ENCODE assay signal across 15 cellular contexts in genomic region chr6:8017705-8018104, GRCh38.
A peak's percentile ranks its signal among the peaks of the same experiment; 100 is the strongest.
DNase-seq lines count a peak whose midpoint lies in the region; ATAC-seq and TF ChIP-seq lines count a peak whose summit lies in the region.
"Had no signal": no experiment of that assay in that cellular context is flagged by ENCODE, and none has a peak within 500 bp of the region (broad histone marks: within the 10 kb centered on the region; RNA-seq: fewer than 3 reads in every experiment).

No MANE protein-coding gene starts in this region.

- H3K27me3 ChIP-seq in DOHH2 (ENCODE audit: control insufficient read depth, low read length) = no peaks in the 10 kb centered on the region

- H3K9me3 ChIP-seq in DOHH2 (ENCODE audit: control insufficient read depth, insufficient read depth, low read length) = no peaks in the 10 kb centered on the region

- H3K36me3 ChIP-seq in DOHH2 (ENCODE audit: control insufficient read depth, low read length) = peaks cover 21% of the 10 kb centered on the region

- no peaks in the 10 kb centered on the region for H3K27me3 Mint-ChIP-seq in effector memory CD8-positive, alpha-beta T cell

- H3K36me3 Mint-ChIP-seq in effector memory CD8-positive, alpha-beta T cell (ENCODE audit: insufficient read depth) = peaks cover 19% of the 10 kb centered on the region

- DNase-seq in effector memory CD8-positive, alpha-beta T cell = no peak
- DNase-seq in glomerular visceral epithelial cell (ENCODE audit: extremely low spot score) (no peak), NCI-H1930 (lab: John Stamatoyannopoulos, UW) (no peak)
- DNase-seq: endodermal cell; glutamatergic neuron; IMR-90; left cardiac atrium; NCI-H748 treated with DMSO at 0.1 percent for 48 hours; SHP77 treated with DMSO at 0.1 percent for 48 hours; stimulated activated CD4-positive, alpha-beta T cell treated with anti-CD3 and anti-CD28 coated beads, Interleukin-4, amount 100 ng/mL, for 24 hours had no signal

- TF ChIP-seq CTCF in DOHH2 (IDR thresholded peaks at IDR 0.05; ENCODE audit: low read depth, low read length, poor library complexity, severe bottlenecking) = no peak

- H3K79me2 ChIP-seq in DOHH2 (ENCODE audit: control insufficient read depth, low read length) = no peaks in the 10 kb centered on the region; the same call in 1 of the 2 replicates

- H3K4me3 Mint-ChIP-seq in effector memory CD8-positive, alpha-beta T cell = peak overlapping the region in 1 of 2 donors; percentile 70
- H3K4me3 Mint-ChIP-seq: CD14-positive monocyte, endodermal cell had no signal

- no peaks in the 10 kb centered on the region for H3K9me2 ChIP-seq in DOHH2 (replicated peaks; ENCODE audit: control insufficient read depth, low read length)

- peaks cover 7 to 9% of the 10 kb centered on the region in 2 donors for H3K4me1 Mint-ChIP-seq in effector memory CD8-positive, alpha-beta T cell (ENCODE audit: low read depth in 2 of 2)
- H3K4me1 Mint-ChIP-seq: CD14-positive monocyte had no signal

- H3F3A ChIP-seq in DOHH2 (ENCODE audit: control insufficient read depth, insufficient read depth) = peaks cover 6% of the 10 kb centered on the region

- H3K9me3 Mint-ChIP-seq in effector memory CD8-positive, alpha-beta T cell = no peaks in the 10 kb centered on the region
- H3K9me3 Mint-ChIP-seq: CD14-positive monocyte, endodermal cell had no signal

- no peaks in the 10 kb centered on the region for H4K20me1 ChIP-seq in DOHH2 (ENCODE audit: control insufficient read depth, insufficient read depth, low read depth, low read length)

- ATAC-seq in GM19035 (IDR thresholded peaks at IDR 0.05; ENCODE audit: unreplicated experiment) (peak; percentile 43), HG03342 (IDR thresholded peaks at IDR 0.05; ENCODE audit: unreplicated experiment) (peak; percentile 16), GM21723 (IDR thresholded peaks at IDR 0.05; ENCODE audit: unreplicated experiment) (no peak)
- peak; percentile 36 for ATAC-seq in effector memory CD8-positive, alpha-beta T cell (replicated peaks)
- ATAC-seq: left cardiac atrium had no signal

- H3K4me2 ChIP-seq in DOHH2 (ENCODE audit: low read length) = peak overlapping the region; percentile 87

- peak overlapping the region; percentile 57 to 84 for H3K27ac Mint-ChIP-seq in effector memory CD8-positive, alpha-beta T cell
- H3K27ac Mint-ChIP-seq: endodermal cell had no signal

- H3K4me3 ChIP-seq in DOHH2 (ENCODE audit: low read length) = peak overlapping the region; percentile 72

- H3K4me1 ChIP-seq in DOHH2 (ENCODE audit: control insufficient read depth, low read length) = peaks cover 28% of the 10 kb centered on the region

- peak overlapping the region; percentile 75 for H3K27ac ChIP-seq in DOHH2 (ENCODE audit: low read depth, low read length)
